28 cellular contexts compared by ENCODE assay signal in the genomic region with DNA sequence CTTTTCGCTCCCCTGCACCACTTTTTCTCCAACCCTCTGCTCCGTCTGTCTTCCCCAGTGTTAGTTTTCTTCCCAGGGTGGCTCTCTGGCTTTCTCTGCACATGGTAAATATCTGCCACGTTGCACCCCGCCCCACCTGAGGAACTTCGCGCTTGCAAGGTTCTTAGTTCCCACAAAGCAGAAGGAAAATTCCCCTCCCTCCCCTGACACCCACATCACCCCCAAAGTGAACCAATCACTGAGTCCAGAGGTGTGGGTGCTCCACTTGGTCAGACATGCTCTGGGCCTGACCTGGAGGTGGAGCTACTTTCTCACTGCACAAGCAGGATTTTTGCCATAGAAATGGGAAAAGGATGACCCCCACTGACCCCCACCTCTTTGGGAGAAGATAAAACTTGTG.
"Had no signal": no experiment of that assay in that cellular context is flagged by ENCODE, and none has a peak within 500 bp of the region (broad histone marks: within the 10 kb centered on the region; RNA-seq: fewer than 3 reads in every experiment).

No MANE protein-coding gene starts in this region.

- H3K36me3 ChIP-seq: esophagus muscularis mucosa, gastroesophageal sphincter, heart right ventricle, left lung, prostate gland, right atrium auricular region, suprapubic skin, transverse colon, upper lobe of right lung, uterus had no signal

- H3K9me3 ChIP-seq: esophagus muscularis mucosa, gastroesophageal sphincter, heart right ventricle, left lung, prostate gland, right atrium auricular region, suprapubic skin, transverse colon, upper lobe of right lung, uterus had no signal

- H3K4me1 ChIP-seq: esophagus muscularis mucosa, foreskin keratinocyte, gastroesophageal sphincter, heart right ventricle, left lung, prostate gland, right atrium auricular region, suprapubic skin, upper lobe of right lung, uterus had no signal

- H3K27ac ChIP-seq: esophagus muscularis mucosa, foreskin keratinocyte, gastroesophageal sphincter, heart right ventricle, left lung, prostate gland, right atrium auricular region, suprapubic skin, transverse colon, upper lobe of right lung, uterus had no signal

- ATAC-seq: effector memory CD8-positive, alpha-beta T cell; foreskin keratinocyte; gastroesophageal sphincter; heart right ventricle; left cardiac atrium; left lung; naive thymus-derived CD4-positive, alpha-beta T cell; sciatic nerve; stimulated activated naive CD8-positive, alpha-beta T cell treated with anti-CD3 and anti-CD28 coated beads, Interleukin-15, amount 100 ng/mL, for 72 hours; upper lobe of right lung had no signal

- H3K4me3 ChIP-seq: esophagus muscularis mucosa, gastroesophageal sphincter, heart right ventricle, left lung, prostate gland, right atrium auricular region, smooth muscle cell, suprapubic skin, transverse colon, upper lobe of right lung, uterus had no signal

- DNase-seq: cortex of kidney; effector memory CD8-positive, alpha-beta T cell; foreskin keratinocyte; heart right ventricle; hippocampal formation; left cardiac atrium; left lung; mesenchymal stem cell; midbrain; naive thymus-derived CD4-positive, alpha-beta T cell; nucleus accumbens; stimulated activated CD4-positive, alpha-beta T cell treated with anti-CD3 and anti-CD28 coated beads, Interleukin-12 subunit alpha, Interleukin-12 subunit beta, amount 100 ng/mL, for 4 hours; stimulated activated CD4-positive, alpha-beta T cell treated with anti-CD3 and anti-CD28 coated beads, Interleukin-1b, Interleukin-23, amount 100 ng/mL, for 48 hours; stimulated activated CD4-positive, alpha-beta T cell treated with anti-CD3 and anti-CD28 coated beads, Interleukin-4, amount 100 ng/mL, for 1 hour; stimulated activated CD8-positive, alpha-beta memory T cell treated with anti-CD3 and anti-CD28 coated beads, Interleukin-4, amount 100 ng/mL, for 48 hours; stimulated activated naive CD4-positive, alpha-beta T cell; stimulated activated naive CD8-positive, alpha-beta T cell treated with anti-CD3 and anti-CD28 coated beads, Interleukin-15, amount 100 ng/mL, for 72 hours; transverse colon; upper lobe of right lung; uterus had no signal

- H3K27me3 ChIP-seq: right atrium auricular region, suprapubic skin, transverse colon, upper lobe of right lung, uterus had no signal

- H3K4me2 ChIP-seq: smooth muscle cell had no signal

- H3K4me3 Mint-ChIP-seq: effector memory CD8-positive, alpha-beta T cell; naive thymus-derived CD4-positive, alpha-beta T cell; nephron; stimulated activated naive CD8-positive, alpha-beta T cell treated with anti-CD3 and anti-CD28 coated beads, Interleukin-15, amount 100 ng/mL, for 72 hours had no signal

- H3K27me3 Mint-ChIP-seq: effector memory CD8-positive, alpha-beta T cell; stimulated activated naive CD8-positive, alpha-beta T cell treated with anti-CD3 and anti-CD28 coated beads, Interleukin-15, amount 100 ng/mL, for 72 hours had no signal

- H3K27ac Mint-ChIP-seq: naive thymus-derived CD4-positive, alpha-beta T cell; nephron; stimulated activated naive CD8-positive, alpha-beta T cell treated with anti-CD3 and anti-CD28 coated beads, Interleukin-15, amount 100 ng/mL, for 72 hours had no signal

- H3K9me3 Mint-ChIP-seq: effector memory CD8-positive, alpha-beta T cell; nephron; stimulated activated naive CD8-positive, alpha-beta T cell treated with anti-CD3 and anti-CD28 coated beads, Interleukin-15, amount 100 ng/mL, for 72 hours had no signal
